ENCODE assay signal across 9 cellular contexts in the genomic region with DNA sequence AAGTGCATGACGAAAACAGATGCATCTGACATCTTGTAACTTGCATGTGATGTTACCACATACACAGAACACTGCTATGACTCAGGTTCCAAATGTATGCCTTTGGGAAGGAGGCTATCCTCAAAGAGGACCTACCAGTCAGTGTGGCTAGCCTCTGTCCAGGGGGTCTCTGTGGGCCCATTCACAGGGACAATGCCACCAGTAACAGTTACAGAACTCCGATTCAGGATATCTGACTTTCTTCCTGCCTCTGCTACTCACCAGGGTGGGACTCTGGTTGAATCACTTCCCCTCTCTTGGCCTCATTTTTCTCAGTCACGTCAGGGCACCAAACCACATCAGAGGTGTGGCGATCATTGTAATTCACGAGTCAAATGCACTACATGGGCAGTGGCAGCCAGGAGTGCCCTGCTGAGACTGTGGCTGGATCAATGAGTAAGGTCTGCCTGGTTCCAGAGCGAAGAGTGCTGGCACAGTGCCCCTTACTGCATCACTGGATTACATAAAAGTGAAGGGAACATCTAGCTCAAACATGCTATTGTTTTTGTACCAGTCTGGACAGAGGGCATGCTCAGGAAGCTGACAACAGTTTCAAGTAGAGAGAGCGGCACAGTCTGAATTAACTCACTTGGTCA. TPM values are rescaled to one million over a fixed set of nuclear protein-coding genes. Genes with fewer than 3 reads are reported as not detected.
DNase-seq lines count a peak whose midpoint lies in the region; ATAC-seq, FAIRE-seq and TF ChIP-seq lines count a peak whose summit lies in the region.
"Had no signal": no experiment of that assay in that cellular context is flagged by ENCODE, and none has a peak within 500 bp of the region (broad histone marks: within the 10 kb centered on the region; RNA-seq: fewer than 3 reads in every experiment).

No MANE protein-coding gene starts in this region.

- no peak for TF ChIP-seq POLR2A in endothelial cell of umbilical vein (IDR thresholded peaks at IDR 0.05; ENCODE audit: low read depth, low read length)

- H3K79me2 ChIP-seq in endothelial cell of umbilical vein (ENCODE audit: control insufficient read depth, insufficient read depth, low read length): peaks cover 4% of the 10 kb centered on the region

- H3K4me1 Mint-ChIP-seq in natural killer cell treated with Interleukin-12 subunit alpha and Interleukin-12 subunit beta and Interleukin-15 and Interleukin-18, amount 100 ng/mL, for 72 hours (ENCODE audit: low read depth in 2 of 2): peaks cover 42% of the 10 kb centered on the region in 2 donors

- dilution Hi-C loops in endothelial cell of umbilical vein (cut with MboI; ENCODE audit: extremely low pct_ligation_motif_present, low sequenced_read_pairs): no loop called here

- H3K4me2 ChIP-seq in endothelial cell of umbilical vein (ENCODE audit: insufficient read depth, low read length): peak overlapping the region; percentile 22

- H3K27me3 ChIP-seq in endothelial cell of umbilical vein (ENCODE audit: control insufficient read depth in 2 of 2, insufficient read depth in 2 of 2, low read length in 2 of 2): no peaks in the 10 kb centered on the region

- peak; percentile 97 for FAIRE-seq in endothelial cell of umbilical vein (lab: Jason Lieb, UNC)

- H3K9ac ChIP-seq in endothelial cell of umbilical vein (replicated peaks; ENCODE audit: extremely low read depth, insufficient read depth, low read length): peak overlapping the region; percentile 25

- no peak overlapping the region for H3K4me3 ChIP-seq in endothelial cell of umbilical vein (replicated peaks in 1 of 3; ENCODE audit: insufficient read depth in 1 of 3, low read depth in 1 of 3, low read length in 3 of 3)

- no peaks in the 10 kb centered on the region for H3K9me1 ChIP-seq in endothelial cell of umbilical vein (replicated peaks; ENCODE audit: control insufficient read depth, extremely low read depth, insufficient read depth, low read length)

- no peaks in the 10 kb centered on the region for H3K27me3 Mint-ChIP-seq in natural killer cell treated with Interleukin-12 subunit alpha and Interleukin-12 subunit beta and Interleukin-15 and Interleukin-18, amount 100 ng/mL, for 72 hours

- H3K9me3 ChIP-seq in endothelial cell of umbilical vein (replicated peaks; ENCODE audit: control insufficient read depth, insufficient read depth, low read length): no peaks in the 10 kb centered on the region

- no peaks in the 10 kb centered on the region for H3K9me3 Mint-ChIP-seq in natural killer cell treated with Interleukin-12 subunit alpha and Interleukin-12 subunit beta and Interleukin-15 and Interleukin-18, amount 100 ng/mL, for 72 hours

- peak; percentile 35 for DNase-seq in activated CD4-positive, alpha-beta T cell treated with anti-CD3 and anti-CD28 coated beads for 48 hours
- peak; percentile 87 for DNase-seq in endothelial cell of umbilical vein (ENCODE audit: low read depth, low spot score)
- DNase-seq in natural killer cell treated with Interleukin-12 subunit alpha and Interleukin-12 subunit beta and Interleukin-15 and Interleukin-18, amount 100 ng/mL, for 72 hours (ENCODE audit: low spot score): peak; percentile 85
- DNase-seq in NCI-H1436 (lab: John Stamatoyannopoulos, UW): no peak
- DNase-seq in NCI-H2227 treated with DMSO at 0.1 percent for 48 hours (lab: John Stamatoyannopoulos, UW): no peak
- no peak for DNase-seq in NCI-H748 (lab: John Stamatoyannopoulos, UW; ENCODE audit: unreplicated experiment)

- POLR2A ChIA-PET in endothelial cell of umbilical vein (lab: Charles Lee): no interaction called here

- no TSS peak for BruUV-seq in endothelial cell of umbilical vein (replicated peaks; lab: Mats Ljungman, UMichigan)

- H3K36me3 ChIP-seq in endothelial cell of umbilical vein (ENCODE audit: control insufficient read depth in 2 of 2, extremely low read depth in 1 of 2, insufficient read depth in 2 of 2, low read length in 2 of 2): no peaks in the 10 kb centered on the region

- ATAC-seq in GM18498 (IDR thresholded peaks at IDR 0.05; ENCODE audit: unreplicated experiment): peak; percentile 65
- peak; percentile 67 for ATAC-seq in HG03064 (IDR thresholded peaks at IDR 0.05; ENCODE audit: low read depth, unreplicated experiment)
- peak; percentile 91 to 95 for ATAC-seq in natural killer cell treated with Interleukin-12 subunit alpha and Interleukin-12 subunit beta and Interleukin-15 and Interleukin-18, amount 100 ng/mL, for 72 hours
- ATAC-seq: Panc1 had no signal

- CTCF ChIA-PET in endothelial cell of umbilical vein (lab: Charles Lee): interaction anchor here (0.6 to 3.1 kb wide), 5 partner anchors 26 to 298 kb away, joined by 4 to 23 read pairs (median 8); a partner anchor contains a TSS

- H3K27ac Mint-ChIP-seq in natural killer cell treated with Interleukin-12 subunit alpha and Interleukin-12 subunit beta and Interleukin-15 and Interleukin-18, amount 100 ng/mL, for 72 hours: peak overlapping the region; percentile 84 to 86

- peak overlapping the region; percentile 80 for H3K27ac ChIP-seq in endothelial cell of umbilical vein (ENCODE audit: insufficient read depth, low read depth, low read length)

- no peaks in the 10 kb centered on the region for H4K20me1 ChIP-seq in endothelial cell of umbilical vein (replicated peaks; ENCODE audit: control insufficient read depth, extremely low read depth, insufficient read depth, low read length)

- H3K36me3 Mint-ChIP-seq in natural killer cell treated with Interleukin-12 subunit alpha and Interleukin-12 subunit beta and Interleukin-15 and Interleukin-18, amount 100 ng/mL, for 72 hours: peaks cover 17% of the 10 kb centered on the region

- H3K4me1 ChIP-seq in endothelial cell of umbilical vein (ENCODE audit: control insufficient read depth, extremely low read depth, insufficient read depth, low read length): peaks cover 43% of the 10 kb centered on the region

- TF ChIP-seq CTCF in endothelial cell of umbilical vein (IDR thresholded peaks at IDR 0.05; ENCODE audit: extremely low read depth in 1 of 2, insufficient read depth in 1 of 2, low read depth in 1 of 2, low read length in 2 of 2): no peak

- intact Hi-C loops in endothelial cell of umbilical vein (cut with micrococcal nuclease): loop anchor here (1.0 to 5.0 kb wide), 4 partner anchors 13 to 493 kb away; a partner anchor contains a TSS

- H2AFZ ChIP-seq in endothelial cell of umbilical vein (ENCODE audit: low read depth, low read length): peak overlapping the region; percentile 5

- peak overlapping the region; percentile 81 for H3K4me3 Mint-ChIP-seq in natural killer cell treated with Interleukin-12 subunit alpha and Interleukin-12 subunit beta and Interleukin-15 and Interleukin-18, amount 100 ng/mL, for 72 hours

TF ChIP-seq in endothelial cell of umbilical vein, 7 proteins besides CTCF, POLR2A, EP300 and RAD21:
- peak; percentile 67 for TF ChIP-seq JUN (IDR thresholded peaks at IDR 0.05; ENCODE audit: borderline replicate concordance, insufficient read depth, insufficient read length, low read depth)
- peak; percentile 43 for TF ChIP-seq GATA2 (IDR thresholded peaks at IDR 0.05; ENCODE audit: insufficient read depth, insufficient read length, low read depth, low read length)
- no peak for TF ChIP-seq MYC (IDR thresholded peaks at IDR 0.05; ENCODE audit: low read depth, low read length)
- TF ChIP-seq, protein P1, sequence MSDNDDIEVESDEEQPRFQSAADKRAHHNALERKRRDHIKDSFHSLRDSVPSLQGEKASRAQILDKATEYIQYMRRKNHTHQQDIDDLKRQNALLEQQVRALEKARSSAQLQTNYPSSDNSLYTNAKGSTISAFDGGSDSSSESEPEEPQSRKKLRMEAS (IDR thresholded peaks at IDR 0.05; ENCODE audit: insufficient read depth, insufficient read length): no peak
- TF ChIP-seq EZH2 (IDR thresholded peaks at IDR 0.05; ENCODE audit: borderline replicate concordance, low read depth, low read length, severe bottlenecking): no peak
- peak; percentile 82 for TF ChIP-seq POLR2AphosphoS5 (IDR thresholded peaks at IDR 0.05; ENCODE audit: insufficient read depth, low read depth, low read length)
- TF ChIP-seq FOS (IDR thresholded peaks at IDR 0.05; ENCODE audit: borderline replicate concordance, insufficient read depth, low read length): peak; percentile 90

RNA-seq across cellular contexts. Expression of a gene that starts 13.2 kb away (rescaled TPM):
- total RNA-seq in endothelial cell of umbilical vein: 113 and 130 TPM in 2 replicates
- 292 and 392 TPM in 2 replicates for polyA plus RNA-seq in endothelial cell of umbilical vein
- 386 TPM in 2 replicates for polyA plus RNA-seq in endothelial cell of umbilical vein (2011; cell fraction: cytosol; rRNA removed)
- 104 and 109 TPM in 2 replicates for polyA plus RNA-seq in endothelial cell of umbilical vein (2011; cell fraction: nucleus; rRNA removed)
- 201 and 206 TPM in 2 replicates for polyA plus RNA-seq in endothelial cell of umbilical vein (2012)
- 107 and 132 TPM in 2 replicates for polyA minus RNA-seq in endothelial cell of umbilical vein
- polyA minus RNA-seq in endothelial cell of umbilical vein (2011; cell fraction: cytosol; rRNA and poly(A)+ RNA removed): 29.2 TPM
- 28.1 and 40.3 TPM in 2 replicates for polyA minus RNA-seq in endothelial cell of umbilical vein (2011; cell fraction: nucleus; rRNA and poly(A)+ RNA removed)
- 10 to 100 TPM; 60.0 to 84.9 TPM for total RNA-seq in natural killer cell treated with Interleukin-12 subunit alpha and Interleukin-12 subunit beta and Interleukin-15 and Interleukin-18, amount 100 ng/mL, for 72 hours

RNA-seq across cellular contexts. Expression of a gene that starts 26.6 kb away (rescaled TPM):
- 255 and 262 TPM in 2 replicates for total RNA-seq in endothelial cell of umbilical vein
- polyA plus RNA-seq in endothelial cell of umbilical vein: 39.5 and 50.5 TPM in 2 replicates
- 40.3 and 46.7 TPM in 2 replicates for polyA plus RNA-seq in endothelial cell of umbilical vein (2011; cell fraction: cytosol; rRNA removed)
- 53.0 and 64.6 TPM in 2 replicates for polyA plus RNA-seq in endothelial cell of umbilical vein (2011; cell fraction: nucleus; rRNA removed)
- 135 and 201 TPM in 2 replicates for polyA plus RNA-seq in endothelial cell of umbilical vein (2012)
- 272 and 322 TPM in 2 replicates for polyA minus RNA-seq in endothelial cell of umbilical vein
- 211 TPM for polyA minus RNA-seq in endothelial cell of umbilical vein (2011; cell fraction: cytosol; rRNA and poly(A)+ RNA removed)
- polyA minus RNA-seq in endothelial cell of umbilical vein (2011; cell fraction: nucleus; rRNA and poly(A)+ RNA removed): 111 and 161 TPM in 2 replicates
- 100 to 1,000 TPM; 237 to 290 TPM for total RNA-seq in natural killer cell treated with Interleukin-12 subunit alpha and Interleukin-12 subunit beta and Interleukin-15 and Interleukin-18, amount 100 ng/mL, for 72 hours

RNA-seq across cellular contexts. Expression of a gene that starts 58.5 kb away (rescaled TPM):
- 3,114 and 3,174 TPM in 2 replicates for total RNA-seq in endothelial cell of umbilical vein
- 2,962 and 4,504 TPM in 2 replicates for polyA plus RNA-seq in endothelial cell of umbilical vein
- polyA plus RNA-seq in endothelial cell of umbilical vein (2011; cell fraction: cytosol; rRNA removed): 4,210 and 4,435 TPM in 2 replicates
- polyA plus RNA-seq in endothelial cell of umbilical vein (2011; cell fraction: nucleus; rRNA removed): 2,027 and 2,207 TPM in 2 replicates
- polyA plus RNA-seq in endothelial cell of umbilical vein (2012): 2,846 and 4,039 TPM in 2 replicates
- polyA minus RNA-seq in endothelial cell of umbilical vein: 3,279 and 4,325 TPM in 2 replicates
- polyA minus RNA-seq in endothelial cell of umbilical vein (2011; cell fraction: cytosol; rRNA and poly(A)+ RNA removed): not detected
- polyA minus RNA-seq in endothelial cell of umbilical vein (2011; cell fraction: nucleus; rRNA and poly(A)+ RNA removed): 606 and 627 TPM in 2 replicates
- total RNA-seq in natural killer cell treated with Interleukin-12 subunit alpha and Interleukin-12 subunit beta and Interleukin-15 and Interleukin-18, amount 100 ng/mL, for 72 hours: not detected

Comparison
In these comparisons a context has a peak if more than half of its experiments do, and no peak if none do; other contexts are left out.
1. DNase-seq: peak in activated CD4-positive, alpha-beta T cell treated with anti-CD3 and anti-CD28 coated beads for 48 hours (single experiment), endothelial cell of umbilical vein (single experiment) and natural killer cell treated with Interleukin-12 subunit alpha and Interleukin-12 subunit beta and Interleukin-15 and Interleukin-18, amount 100 ng/mL, for 72 hours (single experiment); none in NCI-H1436 (single experiment), NCI-H2227 treated with DMSO at 0.1 percent for 48 hours (single experiment) and NCI-H748 (single experiment).
2. RNA of a gene that starts 58.5 kb away (total RNA-seq): 3,114 to 3,174 TPM in endothelial cell of umbilical vein; not detected in natural killer cell treated with Interleukin-12 subunit alpha and Interleukin-12 subunit beta and Interleukin-15 and Interleukin-18, amount 100 ng/mL, for 72 hours; every median in the first group is over 1,000 times any median in the second.
3. Peak in every context shown above with its lines, with median percentiles within 50 percentile points of each other: ATAC-seq.